Comparison of ENCODE assay signal across 8 cellular contexts in the genomic region with DNA sequence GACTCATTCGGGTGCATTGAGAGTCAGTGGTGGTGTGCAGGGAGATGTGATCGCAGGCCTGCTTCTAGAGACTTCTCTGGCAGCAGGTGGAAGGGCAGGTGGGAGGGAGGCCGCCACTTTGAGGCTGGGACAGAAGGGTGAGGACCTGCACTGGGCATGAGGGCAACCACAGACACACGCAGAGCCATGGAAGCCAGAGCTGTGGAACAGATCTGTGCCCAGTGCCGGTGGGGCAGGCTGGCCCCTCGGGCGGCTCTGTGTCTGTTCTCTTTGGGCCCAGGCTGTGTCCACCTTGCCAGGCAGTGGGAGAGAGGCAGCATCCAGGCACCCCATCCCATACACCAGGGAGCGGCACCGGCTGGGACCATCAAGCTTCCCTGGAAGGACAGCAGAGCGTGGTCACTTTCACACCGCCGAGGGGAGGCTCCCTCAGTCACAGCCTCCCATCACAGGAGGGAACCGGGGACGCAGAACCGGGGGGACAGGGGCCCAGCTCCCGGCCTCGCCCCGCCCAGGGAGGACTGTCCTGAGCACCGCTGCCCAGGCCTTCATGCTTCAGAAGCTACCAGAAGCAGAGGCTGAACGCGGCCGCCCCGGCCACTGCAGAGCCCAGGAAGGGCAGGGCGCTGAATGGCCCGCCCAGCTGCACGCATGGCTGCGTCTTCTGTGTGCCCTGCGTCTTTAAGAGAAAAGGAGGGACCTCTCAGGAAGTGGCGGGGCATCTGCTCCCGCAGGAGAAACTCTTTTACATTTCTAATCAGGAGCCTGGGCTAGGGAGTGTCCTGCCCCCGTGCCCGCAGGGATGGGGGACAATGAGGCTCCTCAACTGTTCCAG.
DNase-seq lines count a peak whose midpoint lies in the region; ATAC-seq, FAIRE-seq and TF ChIP-seq lines count a peak whose summit lies in the region.

No MANE protein-coding gene starts in this region.

- peak overlapping the region; percentile 92 for H3K4me3 Mint-ChIP-seq in memory B cell

- TF ChIP-seq CTCF in GM06990 (IDR thresholded peaks at IDR 0.05; ENCODE audit: insufficient read depth, low read length, poor library complexity, severe bottlenecking) (no peak), D721Med (IDR thresholded peaks at IDR 0.05; ENCODE audit: insufficient read depth, missing control alignments) (no peak), GM10266 (IDR thresholded peaks at IDR 0.05; ENCODE audit: control insufficient read depth, insufficient read depth, low read depth, missing control alignments) (no peak)

- H3K27me3 Mint-ChIP-seq in memory B cell: peaks cover 4% of the 10 kb centered on the region

- H3K27ac Mint-ChIP-seq in memory B cell: peak overlapping the region; percentile 96

- H3K9me3 Mint-ChIP-seq in memory B cell: peaks cover 2% of the 10 kb centered on the region

- H3K27me3 ChIP-seq in GM06990 (replicated peaks; ENCODE audit: control insufficient read depth, insufficient read depth, low read length) (no peaks in the 10 kb centered on the region), adipocyte (replicated peaks; ENCODE audit: control insufficient read depth, insufficient read depth, low read length) (peaks cover 43% of the 10 kb centered on the region)

- no peak for DNase-seq in GM06990 (ENCODE audit: extremely low read depth, insufficient read length)
- DNase-seq in adipocyte (ENCODE audit: low read depth): no peak
- no peak for DNase-seq in memory B cell (ENCODE audit: low spot score in 2 of 2)
- no peak for DNase-seq in D721Med (ENCODE audit: insufficient read length, low spot score)
- DNase-seq in cerebellar nuclear complex (lab: John Stamatoyannopoulos, UW): no peak
- no peak for DNase-seq in GM10266 (ENCODE audit: extremely low spot score)

- peaks cover 5% of the 10 kb centered on the region for H3K4me1 ChIP-seq in adipocyte (ENCODE audit: control insufficient read depth, insufficient read depth, low read length)

- no peak for FAIRE-seq in D721Med (lab: Jason Lieb, UNC)

- H3K36me3 ChIP-seq in GM06990 (ENCODE audit: control insufficient read depth, insufficient read depth, low read length) (no peaks in the 10 kb centered on the region), adipocyte (ENCODE audit: control insufficient read depth, insufficient read depth, low read length, severe bottlenecking) (no peaks in the 10 kb centered on the region)

- no peaks in the 10 kb centered on the region for H3K9me3 ChIP-seq in adipocyte (ENCODE audit: control insufficient read depth, low read length)

- peak overlapping the region; percentile 29 for H3K9ac ChIP-seq in adipocyte (ENCODE audit: low read length)

- peak; percentile 30 for ATAC-seq in HG02642 (IDR thresholded peaks at IDR 0.05; ENCODE audit: poor library complexity, unreplicated experiment)
- no peak for ATAC-seq in memory B cell (ENCODE audit: low read depth)
- no peak for ATAC-seq in GM21576 (IDR thresholded peaks at IDR 0.05; ENCODE audit: unreplicated experiment)

- H3K4me3 ChIP-seq in GM06990 (replicated peaks; ENCODE audit: low read depth, low read length) (peak overlapping the region; percentile 42; the same call in 1 of the 2 replicates), adipocyte (ENCODE audit: low read length) (peak overlapping the region; percentile 76)

- H3K4me1 Mint-ChIP-seq in memory B cell: peaks cover 22% of the 10 kb centered on the region

- peaks cover 6% of the 10 kb centered on the region for H3K36me3 Mint-ChIP-seq in memory B cell
